ENCODE assay signal across 11 cellular contexts in genomic region chr13:85508683-85509329, GRCh38.
DNase-seq lines count a peak whose midpoint lies in the region; ATAC-seq and TF ChIP-seq lines count a peak whose summit lies in the region.
"Had no signal": no experiment of that assay in that cellular context is flagged by ENCODE, and none has a peak within 500 bp of the region (broad histone marks: within the 10 kb centered on the region; RNA-seq: fewer than 3 reads in every experiment).

No MANE protein-coding gene starts in this region.

- dilution Hi-C loops in mammary epithelial cell (cut with HindIII; ENCODE audit: low sequenced_read_pairs) = no loop called here

- whole genome bisulfite sequencing in right cardiac atrium = 71% methylated on average over 12 of the region's 12 CpGs
- WGBS in mammary epithelial cell (ENCODE audit: low coverage, missing lambda C conversion rate) = 19% methylated on average over 12 of the region's 12 CpGs

- no peak overlapping the region for H3K4me3 ChIP-seq in right cardiac atrium (ENCODE audit: low read length)
- H3K4me3 ChIP-seq in mammary epithelial cell (replicated peaks in 1 of 3; ENCODE audit: insufficient read depth in 1 of 3, low read depth in 2 of 3, low read length in 3 of 3) = no peak overlapping the region
- H3K4me3 ChIP-seq in left lung = no peak overlapping the region

- no peaks in the 10 kb centered on the region for H3K36me3 ChIP-seq in mammary epithelial cell (ENCODE audit: insufficient read depth, low read length)
- no peaks in the 10 kb centered on the region for H3K36me3 ChIP-seq in left lung

- no peak overlapping the region for H3K27ac ChIP-seq in right cardiac atrium (ENCODE audit: low read length)
- peak overlapping the region; percentile 42 for H3K27ac ChIP-seq in mammary epithelial cell (ENCODE audit: insufficient read depth, low read depth, low read length)
- H3K27ac ChIP-seq in left lung = no peak overlapping the region

- H4K20me1 ChIP-seq in mammary epithelial cell (ENCODE audit: insufficient read depth, low read length) = no peaks in the 10 kb centered on the region

- TF ChIP-seq CTCF in mammary epithelial cell (conservative IDR thresholded peaks at IDR 0.05 in 1 of 2, IDR thresholded peaks at IDR 0.05 in 1 of 2; ENCODE audit: extremely low read depth in 1 of 2, insufficient read depth in 1 of 2, low read depth in 1 of 2, low read length in 2 of 2) (peak in 1 of 2 donors; percentile 27), left lung (IDR thresholded peaks at IDR 0.05) (no peak)

- H3K4me1 ChIP-seq in right cardiac atrium (ENCODE audit: control insufficient read depth, insufficient read depth, low read length) (no peaks in the 10 kb centered on the region), mammary epithelial cell (ENCODE audit: insufficient read depth, low read length) (peaks cover 28% of the 10 kb centered on the region), left lung (no peaks in the 10 kb centered on the region)

- H3K9me3 ChIP-seq in right cardiac atrium (ENCODE audit: control insufficient read depth, low read length) = no peaks in the 10 kb centered on the region
- no peaks in the 10 kb centered on the region for H3K9me3 ChIP-seq in mammary epithelial cell (replicated peaks; ENCODE audit: insufficient read depth, low read length)
- no peaks in the 10 kb centered on the region for H3K9me3 ChIP-seq in left lung

- H3K79me2 ChIP-seq in mammary epithelial cell (ENCODE audit: insufficient read depth, low read length) = no peaks in the 10 kb centered on the region

- peak; percentile 42 to 64 for ATAC-seq in right cardiac atrium
- peak; percentile 23 for ATAC-seq in left lung
- ATAC-seq in GM21619 (IDR thresholded peaks at IDR 0.05; ENCODE audit: unreplicated experiment) = no peak
- ATAC-seq in HG03108 (IDR thresholded peaks at IDR 0.05; ENCODE audit: unreplicated experiment) = no peak

- CTCF ChIA-PET in mammary epithelial cell (lab: Charles Lee; ENCODE audit: low non-redundant PET) = no interaction called here

- no peak overlapping the region for H3K9ac ChIP-seq in mammary epithelial cell (ENCODE audit: insufficient read depth, low read length)

- H2AFZ ChIP-seq in mammary epithelial cell (ENCODE audit: low read depth, low read length) = peak overlapping the region; percentile 29

- no TSS peak for BruUV-seq in mammary epithelial cell (replicated peaks; lab: Mats Ljungman, UMichigan)

- H3K4me2 ChIP-seq in mammary epithelial cell (ENCODE audit: insufficient read depth, low read depth, low read length) = peak overlapping the region; percentile 78

- intact Hi-C loops in right cardiac atrium (cut with DNase I) = no loop called here
- intact Hi-C loops in cardiac septum (cut with DNase I) = no loop called here
- intact Hi-C loops in mammary epithelial cell (cut with micrococcal nuclease) = loop anchor here (1.0 kb wide), 1 partner anchor 290 kb away; the partner anchor contains the start of gene SLITRK6
- intact Hi-C loops in left lung (cut with DNase I) = no loop called here

- H3K27me3 ChIP-seq in right cardiac atrium (ENCODE audit: control insufficient read depth, insufficient read depth) = no peaks in the 10 kb centered on the region
- H3K27me3 ChIP-seq in mammary epithelial cell (ENCODE audit: insufficient read depth, low read length) = no peaks in the 10 kb centered on the region
- H3K27me3 ChIP-seq in left lung = no peaks in the 10 kb centered on the region

- in situ Hi-C loops in mammary epithelial cell (cut with MboI; ENCODE audit: low sequenced_read_pairs in 2 of 2) = no loop called here

- DNase-seq in right cardiac atrium (peak; percentile 33 to 60 (median 51)), cardiac septum (ENCODE audit: low spot score) (no peak), mammary epithelial cell (peak; percentile 60), left lung (no peak), COLO668 (lab: John Stamatoyannopoulos, UW; ENCODE audit: unreplicated experiment) (no peak), D341Med (ENCODE audit: low spot score) (no peak)
- DNase-seq: activated CD4-positive, alpha-beta T cell treated with anti-CD3 and anti-CD28 coated beads for 1 hour; HFFc6; NCI-H187 treated with DMSO at 0.1 percent for 48 hours had no signal

Comparison
In these comparisons a context has a peak if more than half of its experiments do, and no peak if none do; other contexts are left out.
1. DNase-seq: peak in right cardiac atrium (3 of 3) and mammary epithelial cell (single experiment); none in cardiac septum (single experiment), left lung (0 of 2), COLO668 (single experiment) and D341Med (single experiment).
2. ATAC-seq: peak in right cardiac atrium (2 of 2) and left lung (single experiment); none in GM21619 (single experiment) and HG03108 (single experiment).